ENCODE assay signal across 8 cellular contexts in genomic region chr4:184824776-184825393, GRCh38. TPM values are rescaled to one million over a fixed set of nuclear protein-coding genes. Genes with fewer than 3 reads are reported as not detected.
DNase-seq lines count a peak whose midpoint lies in the region; ATAC-seq and TF ChIP-seq lines count a peak whose summit lies in the region.

No MANE protein-coding gene starts in this region.

- no peaks in the 10 kb centered on the region; the same call in 1 of the 2 replicates for H3F3A ChIP-seq in Loucy (ENCODE audit: low read depth)

- intact Hi-C loops in left colon (cut with DNase I, micrococcal nuclease), result no loop called here

- no peaks in the 10 kb centered on the region for H3K9me3 ChIP-seq in Loucy (ENCODE audit: insufficient read depth, low read depth, low read length)
- H3K9me3 ChIP-seq in suprapubic skin, result no peaks in the 10 kb centered on the region

- 9 to 19% (median 16%) methylated on average over 18 of the region's 18 CpGs for WGBS in adipose tissue, 3 donors
- 31% methylated on average over 16 of the region's 18 CpGs for whole genome bisulfite sequencing in suprapubic skin

- H4K20me1 ChIP-seq in Loucy (ENCODE audit: insufficient read depth, low read length, poor library complexity, severe bottlenecking), result no peaks in the 10 kb centered on the region

- H3K27me3 ChIP-seq in Loucy (ENCODE audit: insufficient read depth, low read length, poor library complexity, severe bottlenecking) (peaks cover 18% of the 10 kb centered on the region), layer of hippocampus (ENCODE audit: control insufficient read depth, insufficient read depth, low read length) (no peaks in the 10 kb centered on the region), suprapubic skin (no peaks in the 10 kb centered on the region)

- no peaks in the 10 kb centered on the region for H3K79me2 ChIP-seq in Loucy (ENCODE audit: insufficient read depth, low read length)

- ATAC-seq in GM21528 (IDR thresholded peaks at IDR 0.05; ENCODE audit: low FRiP score, unreplicated experiment) (peak; percentile 3), left colon (no peak)

- peak overlapping the region; percentile 75 for H3K4me2 ChIP-seq in Loucy (ENCODE audit: low read depth, low read length, poor library complexity, severe bottlenecking)

- H3K9me2 ChIP-seq in Loucy (replicated peaks; ENCODE audit: low read depth, low read length), result no peaks in the 10 kb centered on the region

- no peaks in the 10 kb centered on the region for H3K36me3 ChIP-seq in Loucy (ENCODE audit: insufficient read depth, low read length)
- H3K36me3 ChIP-seq in suprapubic skin, result no peaks in the 10 kb centered on the region

- H2AFZ ChIP-seq in Loucy (ENCODE audit: low read length), result no peak overlapping the region; the same call in 1 of the 2 replicates

- H3K4me3 ChIP-seq in Loucy (ENCODE audit: low read length, poor library complexity, severe bottlenecking) (peak overlapping the region; percentile 71), suprapubic skin (peak overlapping the region; percentile 89)

- H3K27ac ChIP-seq in adipose tissue (ENCODE audit: low read depth, low read length), result peak overlapping the region; percentile 40
- H3K27ac ChIP-seq in layer of hippocampus (ENCODE audit: low read depth, low read length), result peak overlapping the region; percentile 57
- peak overlapping the region; percentile 91 for H3K27ac ChIP-seq in suprapubic skin

- H3K9ac ChIP-seq in Loucy (ENCODE audit: low read depth, low read length, poor library complexity, severe bottlenecking), result peak overlapping the region; percentile 27

- DNase-seq in ELR (ENCODE audit: low read depth) (peak; percentile 33), suprapubic skin (ENCODE audit: low spot score in 2 of 2) (peak in 1 of 2 donors; percentile 69), dedifferentiated amniotic fluid mesenchymal stem cell (ENCODE audit: extremely low spot score) (no peak), left colon (no peak)

- TF ChIP-seq CTCF in Loucy (conservative IDR thresholded peaks at IDR 0.05; ENCODE audit: low read length), result no peak
- TF ChIP-seq CTCF in suprapubic skin (IDR thresholded peaks at IDR 0.05), result no peak

- TF ChIP-seq POLR2A in suprapubic skin (IDR thresholded peaks at IDR 0.05), result no peak

- H3K4me1 ChIP-seq in Loucy (ENCODE audit: insufficient read depth, low read length, poor library complexity, severe bottlenecking) (peaks cover 21% of the 10 kb centered on the region), suprapubic skin (peaks cover 43% of the 10 kb centered on the region)

- no peak for TF ChIP-seq EP300 in suprapubic skin (IDR thresholded peaks at IDR 0.05)

RNA-seq across cellular contexts. Expression of gene ACSL1, which starts 0.9 kb away (rescaled TPM):
- 1,000 to 10,000 TPM in 1 of 3 donors, 100 to 1,000 TPM in 2; 229 to 1,419 (median 453) TPM for polyA plus RNA-seq in adipose tissue
- total RNA-seq in suprapubic skin, result 100 to 1,000 TPM; 236 to 420 (median 277) TPM
- 10 to 100 TPM; 39.4 to 41.2 TPM for total RNA-seq in left colon

Comparison
In these comparisons a context has a peak if more than half of its experiments do, and no peak if none do; other contexts are left out.
1. H3K27ac ChIP-seq: peak in every context shown above with its lines; median percentile 91 in suprapubic skin; 57 in layer of hippocampus; 40 in adipose tissue.
2. RNA of gene ACSL1, which starts 0.9 kb away (total RNA-seq): 236 to 420 TPM in suprapubic skin; 39.4 to 41.2 TPM in left colon; every median in the first group is over 4 times any median in the second.